Comparison of ENCODE assay signal across 31 cellular contexts in the genomic region with DNA sequence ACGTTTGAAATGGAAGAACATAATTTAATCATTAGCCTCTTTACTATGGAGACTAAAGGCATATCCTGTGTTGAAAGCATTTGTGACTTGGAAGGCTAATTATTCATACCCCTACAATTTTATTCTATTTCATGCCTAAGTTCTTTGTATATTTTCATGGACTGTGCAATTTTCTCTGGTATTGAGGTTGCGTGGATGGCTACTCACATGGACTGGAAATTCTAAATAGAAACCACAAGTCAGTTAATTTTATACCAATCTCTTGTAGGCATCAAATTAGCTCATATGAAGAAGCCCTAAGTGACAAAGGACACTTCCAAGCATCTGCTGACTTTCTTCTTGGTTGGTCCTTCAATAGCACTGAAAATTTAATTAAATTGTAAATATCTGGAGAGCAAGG.
"Had no signal": no experiment of that assay in that cellular context is flagged by ENCODE, and none has a peak within 500 bp of the region (broad histone marks: within the 10 kb centered on the region; RNA-seq: fewer than 3 reads in every experiment).

No MANE protein-coding gene starts in this region.

- H3K4me3 ChIP-seq: dorsolateral prefrontal cortex, esophagus muscularis mucosa, gastroesophageal sphincter, heart right ventricle, lung, pancreas, right atrium auricular region, smooth muscle cell, suprapubic skin, transverse colon, upper lobe of right lung, uterus had no signal

- ATAC-seq: foreskin keratinocyte; gastroesophageal sphincter; heart right ventricle; left lobe of liver; natural killer cell treated with Interleukin-12 subunit alpha and Interleukin-12 subunit beta and Interleukin-15 and Interleukin-18, amount 100 ng/mL, for 72 hours; pancreas; sciatic nerve; stimulated activated naive CD8-positive, alpha-beta T cell treated with anti-CD3 and anti-CD28 coated beads, Interleukin-15, amount 100 ng/mL, for 72 hours; upper lobe of right lung had no signal

- H3K9me3 ChIP-seq: esophagus muscularis mucosa, gastroesophageal sphincter, neutrophil, pancreas, right atrium auricular region, suprapubic skin, transverse colon, upper lobe of right lung, uterus had no signal

- H3K27me3 ChIP-seq: dorsolateral prefrontal cortex, esophagus muscularis mucosa, foreskin keratinocyte, gastroesophageal sphincter, heart right ventricle, neutrophil, pancreas, right atrium auricular region, suprapubic skin, transverse colon, upper lobe of right lung, uterus had no signal

- H3K36me3 ChIP-seq: esophagus muscularis mucosa, gastroesophageal sphincter, heart right ventricle, neutrophil, pancreas, right atrium auricular region, suprapubic skin, transverse colon, upper lobe of right lung, uterus had no signal

- H3K4me1 ChIP-seq: esophagus muscularis mucosa, foreskin keratinocyte, gastroesophageal sphincter, heart right ventricle, pancreas, right atrium auricular region, suprapubic skin, transverse colon, upper lobe of right lung, uterus had no signal

- H3K27ac ChIP-seq: dorsolateral prefrontal cortex, epithelial cell of prostate, esophagus muscularis mucosa, foreskin keratinocyte, gastroesophageal sphincter, heart right ventricle, neutrophil, pancreas, right atrium auricular region, suprapubic skin, transverse colon, upper lobe of right lung, uterus had no signal

- DNase-seq: dorsolateral prefrontal cortex; effector CD8-positive, alpha-beta T cell; endodermal cell; foreskin keratinocyte; glutamatergic neuron; heart right ventricle; hippocampal formation; naive B cell; pancreas; stimulated activated CD4-positive, alpha-beta T cell treated with anti-CD3 and anti-CD28 coated beads, Interleukin-12 subunit alpha, Interleukin-12 subunit beta, amount 100 ng/mL, for 4 hours; stimulated activated CD4-positive, alpha-beta T cell treated with anti-CD3 and anti-CD28 coated beads, Interleukin-1b, Interleukin-23, amount 100 ng/mL, for 48 hours; stimulated activated CD4-positive, alpha-beta T cell treated with anti-CD3 and anti-CD28 coated beads, Interleukin-4, amount 100 ng/mL, for 1 hour; stimulated activated CD8-positive, alpha-beta memory T cell treated with anti-CD3 and anti-CD28 coated beads, Interleukin-4, amount 100 ng/mL, for 48 hours; stimulated activated naive CD4-positive, alpha-beta T cell; stimulated activated naive CD8-positive, alpha-beta T cell treated with anti-CD3 and anti-CD28 coated beads, Interleukin-15, amount 100 ng/mL, for 72 hours; transverse colon; upper lobe of right lung; uterus had no signal

- FAIRE-seq: colon, islet of Langerhans, pancreas had no signal
